8 cellular contexts compared by ENCODE assay signal in the genomic region with DNA sequence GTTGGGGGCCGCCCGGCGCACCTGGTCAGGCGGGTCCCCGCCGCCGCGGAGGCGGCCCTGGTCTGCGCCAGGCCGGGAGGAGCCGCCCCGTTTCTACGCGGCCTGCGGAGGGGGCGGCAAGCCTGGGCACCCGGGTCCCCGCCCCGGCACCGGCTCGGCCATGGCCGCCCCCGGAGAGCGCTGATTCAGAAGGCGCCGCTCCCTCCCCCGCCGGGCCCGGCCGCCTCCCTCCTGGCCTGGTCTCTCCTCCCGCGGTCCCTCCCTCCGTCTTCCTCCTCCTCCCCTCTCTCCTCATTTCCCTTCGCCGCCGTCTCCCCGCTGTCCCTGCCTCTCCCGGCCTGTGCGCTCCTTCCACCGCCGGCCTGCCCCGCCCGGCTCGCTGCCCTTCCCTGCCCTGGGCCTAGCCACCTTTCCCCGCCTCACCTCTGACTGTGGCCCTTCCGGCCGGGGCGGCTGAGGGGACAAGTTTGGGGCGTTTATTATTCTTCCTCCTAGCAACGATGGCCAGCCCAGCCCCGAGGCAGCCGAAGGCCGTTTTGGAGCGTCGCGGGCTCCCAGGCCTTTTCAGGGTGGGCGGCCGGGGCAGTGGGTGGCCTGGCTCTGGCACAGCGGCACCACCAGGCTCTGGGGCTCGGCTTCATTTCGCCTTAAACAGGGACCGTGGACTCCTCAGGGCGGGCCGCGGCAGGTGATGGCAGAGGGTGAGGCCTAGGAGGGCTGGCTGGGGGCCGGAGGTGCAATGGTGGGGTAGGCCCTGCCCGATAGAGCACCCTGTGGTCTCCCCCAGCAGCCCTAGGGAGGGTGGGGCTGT. TPM values are rescaled to one million over a fixed set of nuclear protein-coding genes. Genes with fewer than 3 reads are reported as not detected.
A peak's percentile ranks its signal among the peaks of the same experiment; 100 is the strongest.
DNase-seq lines count a peak whose midpoint lies in the region; ATAC-seq, FAIRE-seq and TF ChIP-seq lines count a peak whose summit lies in the region.

No MANE protein-coding gene starts in this region.

- in situ Hi-C loops in T47D (cut with HindIII; ENCODE audit: low pct_unique_long_range_greater_than_20kb, low sequenced_read_pairs): no loop called here

- peaks cover 3% of the 10 kb centered on the region; the same call in 1 of the 3 replicates for H3K9me3 ChIP-seq in A549

- peak; percentile 61 to 78 for ATAC-seq in A549

- peaks cover 15% of the 10 kb centered on the region for H3K4me1 ChIP-seq in A549

- POLR2A ChIA-PET in A549 (lab: Yijun Ruan, JAX): interaction anchor here (0.6 to 1.1 kb wide), 2 partner anchors 45 to 113 kb away, joined by 3 read pairs; a partner anchor contains a TSS

- peak overlapping the region; percentile 90 for H3K4me3 ChIP-seq in A549
- H3K4me3 ChIP-seq in skin epidermis: peak overlapping the region; percentile 34 to 86 (median 69)

- DNase-seq in A549 (ENCODE audit: low read depth in 1 of 2, low spot score in 1 of 2) (peak; percentile 41 to 58), H54 (ENCODE audit: insufficient read length, low spot score) (peak; percentile 91), SK-N-DZ (ENCODE audit: low spot score) (peak; percentile 20), T47D (ENCODE audit: low read depth in 1 of 2, low spot score in 1 of 2) (peak; percentile 80 to 81), iris pigment epithelial cell (ENCODE audit: low read depth) (peak; percentile 75), DMS153 treated with DMSO at 0.1 percent for 48 hours (lab: John Stamatoyannopoulos, UW; ENCODE audit: unreplicated experiment) (no peak), D721Med (ENCODE audit: insufficient read length, low spot score) (no peak)

- peak overlapping the region; percentile 95 for H3K4me2 ChIP-seq in A549

- CTCF ChIA-PET in A549 (lab: Yijun Ruan, JAX): interaction anchor here (1.0 to 6.3 kb wide), 4 partner anchors 30 to 71 kb away, joined by 3 to 31 read pairs (median 3); no protein-coding TSS in a partner anchor

- TF ChIP-seq CTCF in A549 (IDR thresholded peaks at IDR 0.05) (no peak), D721Med (IDR thresholded peaks at IDR 0.05; ENCODE audit: insufficient read depth, missing control alignments) (no peak)

- no peak for TF ChIP-seq EP300 in A549 (IDR thresholded peaks at IDR 0.05)

- TF ChIP-seq POLR2A in A549 (IDR thresholded peaks at IDR 0.05; ENCODE audit: low read length): peak; percentile 19; the same call in 1 of the 2 replicates
- peak; percentile 33; the same call in 1 of the 2 replicates for TF ChIP-seq POLR2A in H54 (IDR thresholded peaks at IDR 0.05; ENCODE audit: low read depth, low read length)

- H3K27ac ChIP-seq in A549 (peak overlapping the region; percentile 91 to 99), skin epidermis (peak overlapping the region; percentile 12 to 95 (median 85))

- no peak for TF ChIP-seq RAD21 in A549 (conservative IDR thresholded peaks at IDR 0.05 in 1 of 2, IDR thresholded peaks at IDR 0.05 in 1 of 2)

- WGBS in A549 (ENCODE audit: missing lambda C conversion rate): 14% methylated on average over 41 of the region's 68 CpGs

- no peak for FAIRE-seq in A549 (lab: Jason Lieb, UNC)
- FAIRE-seq in H54 (lab: Jason Lieb, UNC): no peak
- FAIRE-seq in D721Med (lab: Jason Lieb, UNC): no peak

TF ChIP-seq in A549, 52 proteins besides CTCF, POLR2A, EP300 and RAD21:
- TF ChIP-seq, protein P1, sequence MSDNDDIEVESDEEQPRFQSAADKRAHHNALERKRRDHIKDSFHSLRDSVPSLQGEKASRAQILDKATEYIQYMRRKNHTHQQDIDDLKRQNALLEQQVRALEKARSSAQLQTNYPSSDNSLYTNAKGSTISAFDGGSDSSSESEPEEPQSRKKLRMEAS (IDR thresholded peaks at IDR 0.05): 0 out of 2 replicates have a peak, but pooled peaks have one; percentile 27
- TF ChIP-seq HOXB5 (CRISPR knock-in tag; IDR thresholded peaks at IDR 0.05): no peak
- no peak for TF ChIP-seq RCOR1 (IDR thresholded peaks at IDR 0.05; ENCODE audit: low read depth, low read length)

RNA-seq across cellular contexts. Expression of a gene that starts 0.8 kb away (rescaled TPM):
- polyA plus RNA-seq in A549 (2011; rRNA removed): 3.9 and 4.5 TPM in 2 replicates
- 8.7 and 12.5 TPM in 2 replicates for polyA plus RNA-seq in A549 (2012; cell fraction: cytosol; rRNA removed)
- 59.0 and 71.9 TPM in 2 replicates for polyA plus RNA-seq in A549 (2012; cell fraction: nucleus; rRNA removed)
- polyA plus RNA-seq in A549 (2017; fragmentation: RNase III; extraction: RNeasy Plus Mini Kit Qiagen cat#74134 plus additional on column Dnase treatment): 13.1 to 14.3 TPM (median 13.5 TPM) in 3 replicates
- polyA minus RNA-seq in A549 (2011; rRNA and poly(A)+ RNA removed): 3.8 and 4.3 TPM in 2 replicates
- polyA plus RNA-seq in SK-N-DZ (2014; cell fraction: cytosol; rRNA removed): 1.6 and 2.8 TPM in 2 replicates
- polyA plus RNA-seq in SK-N-DZ (2014; cell fraction: nucleus; rRNA removed): 7.4 and 8.4 TPM in 2 replicates

RNA-seq across cellular contexts. Expression of a gene that starts 58.8 kb away (rescaled TPM):
- 0.01 TPM in 2 replicates for polyA plus RNA-seq in A549 (2011; rRNA removed)
- 0.03 TPM in 1 of 2 replicates, not detected in the other for polyA plus RNA-seq in A549 (2012; cell fraction: cytosol; rRNA removed)
- 0.06 and 0.11 TPM in 2 replicates for polyA plus RNA-seq in A549 (2012; cell fraction: nucleus; rRNA removed)
- 0.01 TPM in 2 of 3 replicates, not detected in the other for polyA plus RNA-seq in A549 (2017; fragmentation: RNase III; extraction: RNeasy Plus Mini Kit Qiagen cat#74134 plus additional on column Dnase treatment)
- polyA minus RNA-seq in A549 (2011; rRNA and poly(A)+ RNA removed): 0.17 TPM in 1 of 2 replicates, not detected in the other
- polyA plus RNA-seq in SK-N-DZ (2014; cell fraction: cytosol; rRNA removed): 0.10 TPM in 1 of 2 replicates, not detected in the other
- polyA plus RNA-seq in SK-N-DZ (2014; cell fraction: nucleus; rRNA removed): 0.37 TPM in 1 of 2 replicates, not detected in the other

Comparison
In these comparisons a context has a peak if more than half of its experiments do, and no peak if none do; other contexts are left out.
1. DNase-seq: peak in A549 (2 of 2), H54 (single experiment), SK-N-DZ (single experiment), T47D (2 of 2) and iris pigment epithelial cell (single experiment); none in DMS153 treated with DMSO at 0.1 percent for 48 hours (single experiment) and D721Med (single experiment).